15 cellular contexts compared by ENCODE assay signal in the genomic region with DNA sequence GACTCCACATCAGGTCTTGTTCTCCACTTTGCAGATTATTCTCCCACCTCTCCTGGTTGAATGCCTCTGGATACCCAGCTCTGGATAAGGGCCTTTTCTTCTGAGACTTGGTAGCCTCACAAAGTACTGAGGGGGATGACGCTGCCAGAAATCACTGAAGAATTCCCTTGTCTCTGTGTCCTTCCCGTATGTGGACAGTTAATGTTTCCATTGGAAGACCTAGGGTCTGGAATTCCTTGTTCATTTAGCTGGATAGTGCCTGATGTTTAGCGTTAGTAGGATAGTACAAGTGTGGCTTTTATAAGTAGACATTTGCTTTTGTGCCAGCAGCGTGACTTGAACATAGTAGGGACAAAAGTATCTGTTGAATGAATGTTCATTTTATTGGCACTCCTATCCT.
A peak's percentile ranks its signal among the peaks of the same experiment; 100 is the strongest.
DNase-seq lines count a peak whose midpoint lies in the region; ATAC-seq and TF ChIP-seq lines count a peak whose summit lies in the region.
"Had no signal": no experiment of that assay in that cellular context is flagged by ENCODE, and none has a peak within 500 bp of the region (broad histone marks: within the 10 kb centered on the region; RNA-seq: fewer than 3 reads in every experiment).

No MANE protein-coding gene starts in this region.

- intact Hi-C loops in stomach (cut with DNase I; ENCODE audit: low total_unique reads), result no loop called here
- intact Hi-C loops in Right ventricle myocardium inferior (cut with DNase I), result no loop called here

- no peaks in the 10 kb centered on the region for H3K27me3 ChIP-seq in stomach
- H3K27me3 ChIP-seq: foreskin keratinocyte had no signal

- no peak for ATAC-seq in memory B cell (ENCODE audit: low read depth)
- ATAC-seq in GM18858 (IDR thresholded peaks at IDR 0.05; ENCODE audit: unreplicated experiment), result no peak
- ATAC-seq in Right ventricle myocardium inferior, result no peak
- no peak for ATAC-seq in GM21381 (IDR thresholded peaks at IDR 0.05; ENCODE audit: unreplicated experiment)
- ATAC-seq: foreskin keratinocyte had no signal

- no peaks in the 10 kb centered on the region for H3K9me3 ChIP-seq in stomach

- H3K9me3 Mint-ChIP-seq in brain (no peaks in the 10 kb centered on the region), memory B cell (no peaks in the 10 kb centered on the region)
- H3K9me3 Mint-ChIP-seq: activated CD4-positive, alpha-beta memory T cell treated with anti-CD3 and anti-CD28 coated beads, Interleukin-2, amount 10 ng/mL, durations not matched to agents 7 days and 5 days had no signal

- H3K36me3 ChIP-seq in stomach, result no peaks in the 10 kb centered on the region

- no peaks in the 10 kb centered on the region for H3K27me3 Mint-ChIP-seq in brain
- no peaks in the 10 kb centered on the region for H3K27me3 Mint-ChIP-seq in memory B cell
- H3K27me3 Mint-ChIP-seq: activated CD4-positive, alpha-beta memory T cell treated with anti-CD3 and anti-CD28 coated beads, Interleukin-2, amount 10 ng/mL, durations not matched to agents 7 days and 5 days had no signal

- no peaks in the 10 kb centered on the region for H3K36me3 Mint-ChIP-seq in brain
- no peaks in the 10 kb centered on the region for H3K36me3 Mint-ChIP-seq in memory B cell

- peak overlapping the region in 3 of 5 donors; percentile 54 to 75 (median 75) for H3K27ac ChIP-seq in stomach
- H3K27ac ChIP-seq: foreskin keratinocyte had no signal

- H3K4me1 ChIP-seq in stomach, result peaks cover 61 to 89% (median 75%) of the 10 kb centered on the region in 4 donors

- TF ChIP-seq POLR2A in stomach (IDR thresholded peaks at IDR 0.05), result no peak

- no peak overlapping the region for H3K4me3 ChIP-seq in stomach
- H3K4me3 ChIP-seq: lung had no signal

- no peak for TF ChIP-seq CTCF in brain (conservative IDR thresholded peaks at IDR 0.05)
- TF ChIP-seq CTCF in stomach (IDR thresholded peaks at IDR 0.05), result no peak

- WGBS in stomach, 5 donors, result 67 to 80% (median 78%) methylated on average over 4 of the region's 4 CpGs

- H3K27ac Mint-ChIP-seq in brain (peak overlapping the region; percentile 38 to 99 (median 97)), memory B cell (peak overlapping the region; percentile 55)
- H3K27ac Mint-ChIP-seq: activated CD4-positive, alpha-beta memory T cell treated with anti-CD3 and anti-CD28 coated beads, Interleukin-2, amount 10 ng/mL, durations not matched to agents 7 days and 5 days had no signal

- no peak for TF ChIP-seq EP300 in stomach (IDR thresholded peaks at IDR 0.05)

- H3K4me1 Mint-ChIP-seq in brain (peaks cover 94% of the 10 kb centered on the region), memory B cell (peaks cover 41% of the 10 kb centered on the region)

- H3K4me3 Mint-ChIP-seq in brain (peak overlapping the region in 2 of 5 experiments; percentile 30 to 65), memory B cell (no peak overlapping the region)
- H3K4me3 Mint-ChIP-seq: activated CD4-positive, alpha-beta memory T cell treated with anti-CD3 and anti-CD28 coated beads, Interleukin-2, amount 10 ng/mL, durations not matched to agents 7 days and 5 days had no signal

- DNase-seq in EH (ENCODE audit: low read depth) (peak; percentile 54), memory B cell (ENCODE audit: low spot score in 2 of 2) (no peak), stomach (no peak), Right ventricle myocardium inferior (ENCODE audit: missing footprints) (no peak), NCI-H2196 (lab: John Stamatoyannopoulos, UW; ENCODE audit: unreplicated experiment) (no peak)
- DNase-seq: activated CD4-positive, alpha-beta memory T cell treated with anti-CD3 and anti-CD28 coated beads, Interleukin-2, amount 10 ng/mL, durations not matched to agents 7 days and 5 days; foreskin keratinocyte; GF-D8; Kasumi-1; NCI-H1436 treated with DMSO at 0.1 percent for 48 hours; nucleus accumbens had no signal
